In the genomic region with DNA sequence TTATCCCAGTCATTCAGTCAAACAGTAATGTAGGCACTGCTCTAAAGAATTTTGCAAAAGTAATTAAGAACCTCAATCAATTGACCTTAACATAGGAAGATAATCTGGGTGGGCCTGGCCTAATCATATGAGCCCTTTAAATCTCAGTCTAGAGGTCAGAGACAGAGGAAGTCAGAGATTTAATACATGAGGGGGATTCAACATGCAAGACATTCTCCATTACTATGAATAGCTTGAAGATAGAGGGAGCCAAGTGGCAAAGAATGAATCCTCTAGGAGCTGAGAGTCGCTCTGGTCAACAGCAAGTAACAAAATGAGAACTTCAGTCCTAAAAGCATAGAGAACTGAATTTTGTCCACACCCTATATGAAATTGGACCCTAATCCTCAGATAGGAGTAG, we compare ENCODE assay signal across 18 cellular contexts. TPM values are rescaled to one million over a fixed set of nuclear protein-coding genes. Genes with fewer than 3 reads are reported as not detected.
DNase-seq lines count a peak whose midpoint lies in the region; ATAC-seq and TF ChIP-seq lines count a peak whose summit lies in the region.
"Had no signal": no experiment of that assay in that cellular context is flagged by ENCODE, and none has a peak within 500 bp of the region (broad histone marks: within the 10 kb centered on the region; RNA-seq: fewer than 3 reads in every experiment).

No MANE protein-coding gene starts in this region.

- no peak overlapping the region for H3K27ac ChIP-seq in body of pancreas
- H3K27ac ChIP-seq in left ventricle myocardium inferior (replicated peaks) = no peak overlapping the region
- no peak overlapping the region for H3K27ac ChIP-seq in naive thymus-derived CD4-positive, alpha-beta T cell (ENCODE audit: low read depth, low read length)
- H3K27ac ChIP-seq: cardiac muscle cell, RWPE1 had no signal

- H3K4me3 Mint-ChIP-seq in naive thymus-derived CD4-positive, alpha-beta T cell = peak overlapping the region in 4 of 10 donors; percentile 4 to 73 (median 34)
- H3K4me3 Mint-ChIP-seq: activated CD4-positive, alpha-beta T cell treated with anti-CD3 and anti-CD28 coated beads, Interleukin-2, amount 10 ng/mL, durations not matched to agents 24 days and 14 days; nephron had no signal

- H3K36me3 Mint-ChIP-seq in naive thymus-derived CD4-positive, alpha-beta T cell = peaks cover 0 to 11% (median 0%) of the 10 kb centered on the region in 5 donors

- CTCF ChIA-PET in naive thymus-derived CD4-positive, alpha-beta T cell (lab: Charles Lee) = interaction anchor here (0.6 to 1.2 kb wide), 2 partner anchors 16 to 36 kb away, joined by 3 read pairs; no protein-coding TSS in a partner anchor

- H3K4me3 ChIP-seq in body of pancreas (no peak overlapping the region), left ventricle myocardium inferior (no peak overlapping the region)
- no peak overlapping the region for H3K4me3 ChIP-seq in naive thymus-derived CD4-positive, alpha-beta T cell (ENCODE audit: low read length)
- H3K4me3 ChIP-seq: cardiac muscle cell had no signal

- POLR2A ChIA-PET in naive thymus-derived CD4-positive, alpha-beta T cell (lab: Charles Lee) = interaction anchor here (0.6 to 2.6 kb wide), 6 partner anchors 9 to 217 kb away, joined by 3 to 13 read pairs (median 3); no protein-coding TSS in a partner anchor

- H3K36me3 ChIP-seq in body of pancreas (replicated peaks in 1 of 2; ENCODE audit: insufficient read depth in 1 of 2, low read depth in 2 of 2) = no peaks in the 10 kb centered on the region
- no peaks in the 10 kb centered on the region for H3K36me3 ChIP-seq in left ventricle myocardium inferior
- H3K36me3 ChIP-seq in naive thymus-derived CD4-positive, alpha-beta T cell (ENCODE audit: control insufficient read depth in 2 of 3, insufficient read depth in 3 of 3, low read length in 3 of 3) = no peaks in the 10 kb centered on the region
- H3K36me3 ChIP-seq: cardiac muscle cell had no signal

- WGBS in body of pancreas, 2 donors = 29 to 38% methylated on average over 1 of the region's 1 CpG

- peak in 4 of 7 experiments; percentile 48 to 66 (median 52) for TF ChIP-seq CTCF in body of pancreas (IDR thresholded peaks at IDR 0.05)
- peak; percentile 65 for TF ChIP-seq CTCF in left ventricle myocardium inferior (IDR thresholded peaks at IDR 0.05; ENCODE audit: borderline replicate concordance)

- peaks cover 0 to 7% (median 0%) of the 10 kb centered on the region in 11 donors for H3K9me3 Mint-ChIP-seq in naive thymus-derived CD4-positive, alpha-beta T cell
- H3K9me3 Mint-ChIP-seq: CD4-positive, alpha-beta T cell; nephron had no signal

- no peaks in the 10 kb centered on the region for H3K9me3 ChIP-seq in body of pancreas
- H3K9me3 ChIP-seq in left ventricle myocardium inferior (replicated peaks) = no peaks in the 10 kb centered on the region
- no peaks in the 10 kb centered on the region for H3K9me3 ChIP-seq in naive thymus-derived CD4-positive, alpha-beta T cell (ENCODE audit: control insufficient read depth in 2 of 3, low read length in 3 of 3)

- H3K4me1 ChIP-seq in body of pancreas (no peaks in the 10 kb centered on the region), left ventricle myocardium inferior (peaks cover 7% of the 10 kb centered on the region)
- H3K4me1 ChIP-seq in naive thymus-derived CD4-positive, alpha-beta T cell (ENCODE audit: control insufficient read depth in 2 of 2, insufficient read depth in 2 of 2, low read length in 2 of 2) = peaks cover 4 to 32% of the 10 kb centered on the region in 2 donors

- peak; percentile 28 for DNase-seq in G401 (ENCODE audit: low spot score)
- peak in 1 of 4 donors; percentile 33 for DNase-seq in body of pancreas
- DNase-seq in left ventricle myocardium inferior = no peak
- no peak for DNase-seq in naive thymus-derived CD4-positive, alpha-beta T cell
- DNase-seq in effector CD4-positive, alpha-beta T cell = no peak
- DNase-seq in AG08396 (ENCODE audit: low spot score) = no peak
- DNase-seq: activated CD4-positive, alpha-beta T cell treated with anti-CD3 and anti-CD28 coated beads, Interleukin-2, amount 10 ng/mL, durations not matched to agents 24 days and 14 days; activated effector memory CD4-positive, alpha-beta T cell treated with Interleukin-2 at 50 U/mL for 16 hours; CD4-positive, alpha-beta T cell; DMS53; effector CD8-positive, alpha-beta T cell; NCI-H2227 treated with DMSO at 0.1 percent for 48 hours; NK-92 treated with Interleukin-12 subunit alpha and Interleukin-12 subunit beta, amount 100 ng/mL, for 24 hours had no signal

- H3K27ac Mint-ChIP-seq in naive thymus-derived CD4-positive, alpha-beta T cell = peak overlapping the region in 5 of 9 donors; percentile 1 to 75 (median 36)
- H3K27ac Mint-ChIP-seq: activated CD4-positive, alpha-beta T cell treated with anti-CD3 and anti-CD28 coated beads, Interleukin-2, amount 10 ng/mL, durations not matched to agents 24 days and 14 days; nephron had no signal

- TF ChIP-seq POLR2A in body of pancreas (IDR thresholded peaks at IDR 0.05) = no peak

- in situ Hi-C loops in G401 (cut with HindIII; ENCODE audit: low sequenced_read_pairs) = no loop called here

- H3K27me3 Mint-ChIP-seq in naive thymus-derived CD4-positive, alpha-beta T cell = no peaks in the 10 kb centered on the region
- H3K27me3 Mint-ChIP-seq: activated CD4-positive, alpha-beta T cell treated with anti-CD3 and anti-CD28 coated beads, Interleukin-2, amount 10 ng/mL, durations not matched to agents 24 days and 14 days; CD4-positive, alpha-beta T cell had no signal

- H3K27me3 ChIP-seq in body of pancreas = peaks cover 0 to 4% of the 10 kb centered on the region in 2 donors
- no peaks in the 10 kb centered on the region for H3K27me3 ChIP-seq in left ventricle myocardium inferior (ENCODE audit: low read depth)
- no peaks in the 10 kb centered on the region for H3K27me3 ChIP-seq in naive thymus-derived CD4-positive, alpha-beta T cell (ENCODE audit: control insufficient read depth in 2 of 2, insufficient read depth in 2 of 2, low read length in 2 of 2)

- ATAC-seq in body of pancreas (no peak), GM21723 (IDR thresholded peaks at IDR 0.05; ENCODE audit: unreplicated experiment) (no peak), GM19035 (IDR thresholded peaks at IDR 0.05; ENCODE audit: unreplicated experiment) (no peak)
- ATAC-seq in naive thymus-derived CD4-positive, alpha-beta T cell = no peak

- intact Hi-C loops in body of pancreas (cut with DNase I) = no loop called here
- intact Hi-C loops in left ventricle myocardium inferior (cut with micrococcal nuclease) = loop anchor here (10.0 kb wide), 1 partner anchor 215 kb away; no protein-coding TSS in a partner anchor
- intact Hi-C loops in naive thymus-derived CD4-positive, alpha-beta T cell (cut with micrococcal nuclease) = loop anchor here in 1 of 2 donors (2.0 kb wide), 1 partner anchor 15 kb away; no protein-coding TSS in a partner anchor

- H3K4me1 Mint-ChIP-seq in naive thymus-derived CD4-positive, alpha-beta T cell = peaks cover 30 to 83% (median 71%) of the 10 kb centered on the region in 7 donors
- H3K4me1 Mint-ChIP-seq: nephron had no signal

RNA-seq across cellular contexts. Expression of a gene that starts 39.0 kb away (rescaled TPM):
- total RNA-seq in G401 (2014; rRNA removed; shearing (Covaris generic)) = 31.4 and 61.2 TPM in 2 replicates
- total RNA-seq in body of pancreas (10 to 100 TPM; 77.3 to 82.4 TPM), left ventricle myocardium inferior (172 TPM)
- total RNA-seq in naive thymus-derived CD4-positive, alpha-beta T cell = 100 to 1,000 TPM; 459 to 675 (median 508) TPM
- polyA plus RNA-seq in naive thymus-derived CD4-positive, alpha-beta T cell = 100 to 1,000 TPM; 371 to 389 TPM
